In genomic region chr2:127094509-127095366, GRCh38 we compare ENCODE assay signal across 10 cellular contexts. TPM values are rescaled to one million over a fixed set of nuclear protein-coding genes. Genes with fewer than 3 reads are reported as not detected.
DNase-seq lines count a peak whose midpoint lies in the region; ATAC-seq lines count a peak whose summit lies in the region.
"Had no signal": no experiment of that assay in that cellular context is flagged by ENCODE, and none has a peak within 500 bp of the region (broad histone marks: within the 10 kb centered on the region; RNA-seq: fewer than 3 reads in every experiment).

No MANE protein-coding gene starts in this region.

- H3K4me1 ChIP-seq in BLaER1 (peaks cover 100% of the 10 kb centered on the region), SJSA1 (replicated peaks) (peaks cover 43% of the 10 kb centered on the region)

- intact Hi-C loops in head of caudate nucleus (cut with DNase I), result no loop called here

- peak; percentile 68 to 69 for DNase-seq in SJSA1 (ENCODE audit: low read depth in 1 of 2, low spot score in 2 of 2)
- peak in 24 of 42 donors; percentile 44 to 84 (median 66) for DNase-seq in head of caudate nucleus
- DNase-seq in pons (ENCODE audit: low spot score), result peak; percentile 53
- DNase-seq in cerebellar nuclear complex (lab: John Stamatoyannopoulos, UW), result no peak
- DNase-seq in HK-2 (ENCODE audit: unreplicated experiment), result no peak
- no peak for DNase-seq in activated gamma-delta T cell treated with Interleukin-2 at 50 U/mL for 16 hours
- DNase-seq: activated B cell treated with CpG ODN at 0.5 μM for 24 hours; central memory CD4-positive, alpha-beta T cell had no signal

- peak overlapping the region; percentile 85 for H3K9ac ChIP-seq in BLaER1

- H3K9me3 ChIP-seq in BLaER1 (no peaks in the 10 kb centered on the region), SJSA1 (replicated peaks) (no peaks in the 10 kb centered on the region)

- peaks cover 51% of the 10 kb centered on the region for H4K20me1 ChIP-seq in BLaER1

- H3K36me3 ChIP-seq in BLaER1, result peaks cover under 1% of the 10 kb centered on the region; the same call in 1 of the 2 replicates
- H3K36me3 ChIP-seq in SJSA1, result no peaks in the 10 kb centered on the region

- H3K27ac ChIP-seq in BLaER1 (peak overlapping the region; percentile 96), SJSA1 (no peak overlapping the region)

- no peaks in the 10 kb centered on the region for H3K27me3 ChIP-seq in BLaER1
- no peaks in the 10 kb centered on the region for H3K27me3 ChIP-seq in SJSA1 (replicated peaks)

- H3K4me2 ChIP-seq in BLaER1, result peak overlapping the region; percentile 100

- ATAC-seq in GM21526 (IDR thresholded peaks at IDR 0.05; ENCODE audit: low FRiP score, unreplicated experiment), result no peak

- H3K4me3 ChIP-seq in BLaER1, result peak overlapping the region; percentile 64
- no peak overlapping the region for H3K4me3 ChIP-seq in SJSA1

RNA-seq across cellular contexts. Expression of gene BIN1, which starts 12.2 kb away (rescaled TPM):
- 68.6 and 76.5 TPM in 2 replicates for total RNA-seq in SJSA1 (2014; rRNA removed; shearing (Covaris generic))

Comparison
In these comparisons a context has a peak if more than half of its experiments do, and no peak if none do; other contexts are left out.
1. DNase-seq: peak in SJSA1 (2 of 2), head of caudate nucleus (24 of 42) and pons (single experiment); none in cerebellar nuclear complex (0 of 2), HK-2 (single experiment) and activated gamma-delta T cell treated with Interleukin-2 at 50 U/mL for 16 hours (single experiment).